Comparison of ENCODE assay signal across 8 cellular contexts in genomic region chr16:2983706-2984136, GRCh38. TPM values are rescaled to one million over a fixed set of nuclear protein-coding genes. Genes with fewer than 3 reads are reported as not detected.
DNase-seq lines count a peak whose midpoint lies in the region; ATAC-seq lines count a peak whose summit lies in the region.

No MANE protein-coding gene starts in this region.

- no peaks in the 10 kb centered on the region for H3K9me3 Mint-ChIP-seq in central memory CD8-positive, alpha-beta T cell

- peaks cover 59% of the 10 kb centered on the region for H3K4me1 ChIP-seq in BLaER1

- peaks cover 10% of the 10 kb centered on the region for H3K4me1 Mint-ChIP-seq in central memory CD8-positive, alpha-beta T cell

- ATAC-seq in GM21786 (IDR thresholded peaks at IDR 0.05; ENCODE audit: unreplicated experiment) (peak; percentile 34), left lobe of liver (peak; percentile 63), HG03175 (IDR thresholded peaks at IDR 0.05; ENCODE audit: unreplicated experiment) (no peak)
- ATAC-seq in central memory CD8-positive, alpha-beta T cell (replicated peaks; ENCODE audit: extremely low read depth, poor library complexity, severe bottlenecking): peak; percentile 34

- peak overlapping the region; percentile 97 for H3K4me2 ChIP-seq in BLaER1

- H3K36me3 ChIP-seq in BLaER1: no peaks in the 10 kb centered on the region

- H3K4me3 Mint-ChIP-seq in central memory CD8-positive, alpha-beta T cell: no peak overlapping the region

- peak overlapping the region; percentile 49; the same call in 1 of the 2 replicates for H3K9ac ChIP-seq in BLaER1

- H4K20me1 ChIP-seq in BLaER1: peaks cover 6% of the 10 kb centered on the region; the same call in 1 of the 2 replicates

- no peak overlapping the region for H3K27ac Mint-ChIP-seq in central memory CD8-positive, alpha-beta T cell (ENCODE audit: low read depth)

- H3K27ac ChIP-seq in BLaER1: peak overlapping the region; percentile 44; the same call in 1 of the 2 replicates

- peak; percentile 71 for DNase-seq in NCI-H2171 (lab: John Stamatoyannopoulos, UW)
- peak; percentile 40 for DNase-seq in activated CD4-positive, CD25-positive, alpha-beta regulatory T cell treated with anti-CD3 and anti-CD28 coated beads, Interleukin-2, amount 50 U/mL, for 16 hours (ENCODE audit: low read depth, low spot score)
- DNase-seq in central memory CD8-positive, alpha-beta T cell (ENCODE audit: low spot score in 2 of 2): no peak
- DNase-seq in left lobe of liver (ENCODE audit: low spot score): peak; percentile 74
- peak; percentile 76 to 84 for DNase-seq in stimulated activated CD4-positive, alpha-beta T cell treated with anti-CD3 and anti-CD28 coated beads, Interleukin-2, amount 100 ng/mL, for 48 hours

- peaks cover 9% of the 10 kb centered on the region for H3K36me3 Mint-ChIP-seq in central memory CD8-positive, alpha-beta T cell (ENCODE audit: insufficient read depth)

- H3K9me3 ChIP-seq in BLaER1: no peaks in the 10 kb centered on the region

- H3K27me3 ChIP-seq in BLaER1: no peaks in the 10 kb centered on the region

- peak overlapping the region; percentile 53 for H3K4me3 ChIP-seq in BLaER1

- no peaks in the 10 kb centered on the region for H3K27me3 Mint-ChIP-seq in central memory CD8-positive, alpha-beta T cell

RNA-seq across cellular contexts. Expression of gene PKMYT1, which starts 3.5 kb away (rescaled TPM):
- total RNA-seq in left lobe of liver: 0.98 TPM

RNA-seq across cellular contexts. Expression of gene PAQR4, which starts 14.6 kb away (rescaled TPM):
- 1.5 TPM for total RNA-seq in left lobe of liver

RNA-seq across cellular contexts. Expression of gene KREMEN2, which starts 19.6 kb away (rescaled TPM):
- not detected for total RNA-seq in left lobe of liver

RNA-seq across cellular contexts. Expression of gene CLDN9, which starts 29.0 kb away (rescaled TPM):
- 1.5 TPM for total RNA-seq in left lobe of liver

RNA-seq across cellular contexts. Expression of gene CLDN6, which starts 34.3 kb away (rescaled TPM):
- total RNA-seq in left lobe of liver: 0.96 TPM

Comparison
In these comparisons a context has a peak if more than half of its experiments do, and no peak if none do; other contexts are left out.
1. DNase-seq: peak in NCI-H2171 (single experiment), activated CD4-positive, CD25-positive, alpha-beta regulatory T cell treated with anti-CD3 and anti-CD28 coated beads, Interleukin-2, amount 50 U/mL, for 16 hours (single experiment), left lobe of liver (single experiment) and stimulated activated CD4-positive, alpha-beta T cell treated with anti-CD3 and anti-CD28 coated beads, Interleukin-2, amount 100 ng/mL, for 48 hours (2 of 2); none in central memory CD8-positive, alpha-beta T cell (0 of 2).